ENCODE assay signal across 1 cellular context in genomic region chr6:144194293-144194828, GRCh38.
TF ChIP-seq lines count a peak whose summit lies in the region.

No MANE protein-coding gene starts in this region.

TF ChIP-seq in SK-N-SH, 30 proteins besides CTCF, POLR2A, EP300 and RAD21 (continued from another document):
- TF ChIP-seq USF1 (IDR thresholded peaks at IDR 0.05; ENCODE audit: borderline replicate concordance, low read depth) (no peak), TCF12 (IDR thresholded peaks at IDR 0.05) (no peak), SMC3 (IDR thresholded peaks at IDR 0.05; ENCODE audit: low read depth, low read length) (no peak), FOXJ3 (CRISPR knock-in tag; IDR thresholded peaks at IDR 0.05) (no peak)
